In genomic region chr7:25259487-25260243, GRCh38 we compare ENCODE assay signal across 9 cellular contexts. TPM values are rescaled to one million over a fixed set of nuclear protein-coding genes. Genes with fewer than 3 reads are reported as not detected.
DNase-seq lines count a peak whose midpoint lies in the region; ATAC-seq and TF ChIP-seq lines count a peak whose summit lies in the region.
"Had no signal": no experiment of that assay in that cellular context is flagged by ENCODE, and none has a peak within 500 bp of the region (broad histone marks: within the 10 kb centered on the region; RNA-seq: fewer than 3 reads in every experiment).

No MANE protein-coding gene starts in this region.

- H3K9ac ChIP-seq in liver (ENCODE audit: low read depth in 1 of 2, low read length in 2 of 2) = no peak overlapping the region
- H3K9ac ChIP-seq: BLaER1 had no signal

- DNase-seq in SIG-M5 treated with dmso at 0.1 percent for 504 hours (lab: John Stamatoyannopoulos, UW; ENCODE audit: unreplicated experiment) (peak; percentile 78), SIG-M5 (lab: John Stamatoyannopoulos, UW) (no peak), NCI-H510A (lab: John Stamatoyannopoulos, UW) (peak; percentile 65), chondrocyte (ENCODE audit: low spot score) (no peak)
- peak; percentile 64 to 68 for DNase-seq in activated CD4-positive, alpha-beta T cell treated with anti-CD3 and anti-CD28 coated beads for 4 hours
- DNase-seq in stimulated activated CD4-positive, alpha-beta T cell treated with anti-CD3 and anti-CD28 coated beads, TNF-alpha, amount 100 ng/mL, for 24 hours (ENCODE audit: low read depth in 3 of 3) = peak; percentile 49 to 55 (median 53)

- H3K27ac ChIP-seq in liver (ENCODE audit: low read depth in 1 of 2, low read length in 2 of 2) = no peak overlapping the region
- H3K27ac ChIP-seq: BLaER1 had no signal

- H3K9me3 Mint-ChIP-seq in chondrocyte (ENCODE audit: low read depth) = no peaks in the 10 kb centered on the region

- TF ChIP-seq RAD21 in liver (IDR thresholded peaks at IDR 0.05) = peak; percentile 96 to 98

- peaks cover 33% of the 10 kb centered on the region for H3K4me1 Mint-ChIP-seq in chondrocyte (ENCODE audit: low read depth)

- no peak overlapping the region for H3K4me3 Mint-ChIP-seq in chondrocyte (ENCODE audit: unreplicated experiment)

- no peaks in the 10 kb centered on the region for H3K36me3 Mint-ChIP-seq in chondrocyte (ENCODE audit: low read depth)

- H3K27me3 ChIP-seq in liver (ENCODE audit: control insufficient read depth in 4 of 4, insufficient read depth in 4 of 4, low read length in 3 of 4) = peaks cover 0 to 7% (median 0%) of the 10 kb centered on the region in 4 donors
- H3K27me3 ChIP-seq: BLaER1 had no signal

- WGBS in liver = 31% methylated on average over 13 of the region's 13 CpGs

- no peak overlapping the region for H3K27ac Mint-ChIP-seq in chondrocyte (ENCODE audit: unreplicated experiment)

- H3K36me3 ChIP-seq in liver (ENCODE audit: control insufficient read depth in 4 of 4, insufficient read depth in 3 of 4, low read depth in 1 of 4, low read length in 3 of 4) = no peaks in the 10 kb centered on the region
- H3K36me3 ChIP-seq: BLaER1 had no signal

- no peaks in the 10 kb centered on the region for H3K9me3 ChIP-seq in liver (ENCODE audit: control insufficient read depth in 4 of 4, low read length in 3 of 4)
- H3K9me3 ChIP-seq: BLaER1 had no signal

- TF ChIP-seq CTCF in chondrocyte (IDR thresholded peaks at IDR 0.05) (peak; percentile 98), liver (IDR thresholded peaks at IDR 0.05; ENCODE audit: low read depth, low read length, missing input control) (peak; percentile 89)

- no peaks in the 10 kb centered on the region for H3K4me1 ChIP-seq in liver (ENCODE audit: control insufficient read depth in 4 of 4, insufficient read depth in 4 of 4, low read length in 3 of 4)

- no peaks in the 10 kb centered on the region for H3K27me3 Mint-ChIP-seq in chondrocyte (ENCODE audit: low read depth)

- ATAC-seq in HG03354 (IDR thresholded peaks at IDR 0.05; ENCODE audit: poor library complexity, severe bottlenecking, unreplicated experiment) = peak; percentile 89

- H3K4me3 ChIP-seq in liver (ENCODE audit: low read depth in 1 of 3, low read length in 3 of 3) = no peak overlapping the region
- H3K4me3 ChIP-seq: BLaER1 had no signal

TF ChIP-seq in liver, 16 proteins besides CTCF, POLR2A, EP300 and RAD21:
- TF ChIP-seq NR2F2 (IDR thresholded peaks at IDR 0.05) (peak; percentile 15), HNF4A (conservative IDR thresholded peaks at IDR 0.05) (peak in 1 of 2 donors; percentile 16), YY1 (IDR thresholded peaks at IDR 0.05) (peak; percentile 32)
- TF ChIP-seq, protein P1, sequence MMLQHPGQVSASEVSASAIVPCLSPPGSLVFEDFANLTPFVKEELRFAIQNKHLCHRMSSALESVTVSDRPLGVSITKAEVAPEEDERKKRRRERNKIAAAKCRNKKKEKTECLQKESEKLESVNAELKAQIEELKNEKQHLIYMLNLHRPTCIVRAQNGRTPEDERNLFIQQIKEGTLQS (IDR thresholded peaks at IDR 0.05) = no peak

RNA-seq across cellular contexts. Expression of gene NPVF, which starts 31.4 kb away (rescaled TPM):
- total RNA-seq in chondrocyte (not detected in 3 replicates), liver (not detected)
- polyA plus RNA-seq in liver = not detected

Comparison
In these comparisons a context has a peak if more than half of its experiments do, and no peak if none do; other contexts are left out.
1. DNase-seq: peak in SIG-M5 treated with dmso at 0.1 percent for 504 hours (single experiment), NCI-H510A (single experiment), activated CD4-positive, alpha-beta T cell treated with anti-CD3 and anti-CD28 coated beads for 4 hours (2 of 2) and stimulated activated CD4-positive, alpha-beta T cell treated with anti-CD3 and anti-CD28 coated beads, TNF-alpha, amount 100 ng/mL, for 24 hours (3 of 3); none in SIG-M5 (single experiment) and chondrocyte (single experiment).